Comparison of ENCODE assay signal across 1 cellular context in the genomic region with DNA sequence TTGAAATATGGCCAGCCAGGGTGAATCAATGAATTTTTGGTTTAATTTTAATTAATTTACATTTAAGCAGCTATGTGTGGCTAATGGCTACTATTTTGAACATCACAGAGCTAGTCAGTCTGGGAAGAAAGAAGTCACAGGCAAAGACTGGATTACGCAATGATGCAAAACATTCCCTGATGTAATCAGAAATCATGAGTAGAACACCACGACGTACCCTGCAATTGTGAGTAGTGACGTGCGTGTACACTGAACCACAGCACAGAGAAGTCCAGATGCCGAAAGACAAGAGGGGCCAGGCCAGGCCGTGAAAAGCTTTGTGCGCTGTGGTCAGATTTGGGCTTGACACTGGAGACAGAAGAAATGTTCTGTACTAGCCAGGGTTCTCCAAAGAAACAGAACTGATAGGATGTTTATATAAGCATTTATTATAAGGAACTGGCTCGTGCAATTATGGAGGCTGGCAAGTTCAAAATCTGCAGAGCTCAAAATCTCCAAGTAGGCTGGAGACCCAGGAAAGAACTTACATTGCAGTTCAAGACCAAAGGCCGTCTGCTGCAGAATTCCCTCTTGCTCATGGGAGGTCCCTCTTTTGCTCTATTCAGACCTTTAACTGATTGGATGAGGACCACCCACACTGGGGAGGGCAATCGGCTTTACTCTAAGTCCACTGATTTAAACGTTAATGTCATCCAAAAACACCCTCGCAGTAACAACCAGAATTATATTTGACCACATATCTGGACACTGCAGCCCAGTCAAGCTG.
TF ChIP-seq lines count a peak whose summit lies in the region.

No MANE protein-coding gene starts in this region.

TF ChIP-seq in GM23338, 12 proteins besides CTCF, POLR2A, EP300 and RAD21:
- TF ChIP-seq JUNB (IDR thresholded peaks at IDR 0.05; ENCODE audit: unreplicated experiment) (no peak), EZH2phosphoT487 (IDR thresholded peaks at IDR 0.05; ENCODE audit: unreplicated experiment) (no peak), STAT1 (IDR thresholded peaks at IDR 0.05; ENCODE audit: unreplicated experiment) (no peak), NANOG (IDR thresholded peaks at IDR 0.05; ENCODE audit: borderline replicate concordance) (no peak), ZNF114 (CRISPR knock-in tag; IDR thresholded peaks at IDR 0.05) (no peak), EZH2 (IDR thresholded peaks at IDR 0.05; ENCODE audit: low read depth, unreplicated experiment) (no peak), ZNF331 (CRISPR knock-in tag; IDR thresholded peaks at IDR 0.05; ENCODE audit: low read depth) (no peak), POLR2AphosphoS5 (IDR thresholded peaks at IDR 0.05; ENCODE audit: low read depth) (no peak), CREB1 (CRISPR knock-in tag; IDR thresholded peaks at IDR 0.05; ENCODE audit: low read depth) (no peak), REST (IDR thresholded peaks at IDR 0.05; ENCODE audit: unreplicated experiment) (no peak), ZNF462 (CRISPR knock-in tag; IDR thresholded peaks at IDR 0.05) (no peak)
- TF ChIP-seq, protein P1, sequence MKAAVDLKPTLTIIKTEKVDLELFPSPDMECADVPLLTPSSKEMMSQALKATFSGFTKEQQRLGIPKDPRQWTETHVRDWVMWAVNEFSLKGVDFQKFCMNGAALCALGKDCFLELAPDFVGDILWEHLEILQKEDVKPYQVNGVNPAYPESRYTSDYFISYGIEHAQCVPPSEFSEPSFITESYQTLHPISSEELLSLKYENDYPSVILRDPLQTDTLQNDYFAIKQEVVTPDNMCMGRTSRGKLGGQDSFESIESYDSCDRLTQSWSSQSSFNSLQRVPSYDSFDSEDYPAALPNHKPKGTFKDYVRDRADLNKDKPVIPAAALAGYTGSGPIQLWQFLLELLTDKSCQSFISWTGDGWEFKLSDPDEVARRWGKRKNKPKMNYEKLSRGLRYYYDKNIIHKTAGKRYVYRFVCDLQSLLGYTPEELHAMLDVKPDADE (IDR thresholded peaks at IDR 0.05), result no peak
